Comparison of ENCODE assay signal across 8 cellular contexts in the genomic region with DNA sequence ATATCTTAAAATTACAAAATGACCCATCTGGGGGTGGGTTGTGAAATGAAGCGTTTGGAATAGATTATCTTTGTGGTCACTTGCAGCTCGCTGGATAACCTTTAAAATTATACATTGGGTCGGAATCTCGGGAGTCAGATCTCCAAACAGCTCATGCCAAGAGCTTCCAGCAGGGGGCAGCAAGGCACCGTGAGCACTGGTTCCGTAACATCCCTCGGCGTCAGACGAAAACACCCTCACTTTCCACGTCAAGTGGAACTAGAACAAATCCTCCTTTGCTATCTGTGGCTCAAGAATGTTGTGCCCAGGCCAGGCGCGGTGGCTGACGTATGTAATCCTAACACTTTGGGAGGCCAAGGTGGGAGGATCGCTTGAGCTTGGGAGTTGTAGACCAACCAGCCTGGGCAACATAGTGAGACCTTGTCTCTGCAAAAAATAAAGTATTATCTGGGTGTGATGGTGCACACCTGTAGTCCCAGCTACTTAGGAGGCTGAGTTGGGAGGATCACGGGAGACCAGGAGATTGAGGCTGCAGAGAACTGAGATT. TPM values are rescaled to one million over a fixed set of nuclear protein-coding genes. Genes with fewer than 3 reads are reported as not detected.
DNase-seq lines count a peak whose midpoint lies in the region; ATAC-seq and TF ChIP-seq lines count a peak whose summit lies in the region.

No MANE protein-coding gene starts in this region.

- no peak overlapping the region for H2AFZ ChIP-seq in Karpas-422 (ENCODE audit: low read length)

- peaks cover 11% of the 10 kb centered on the region for H3K27me3 Mint-ChIP-seq in activated T-cell treated with anti-CD3 and anti-CD28 coated beads, Interleukin-2, amount 50 U/mL, for 72 hours (ENCODE audit: low read depth)
- H3K27me3 Mint-ChIP-seq in neural crest cell (ENCODE audit: low read depth) = no peaks in the 10 kb centered on the region

- DNase-seq in GM06990 (ENCODE audit: extremely low read depth, insufficient read length) (peak; percentile 33), Karpas-422 (peak; percentile 88), RKO (ENCODE audit: low spot score) (peak; percentile 72), fibroblast of mammary gland (ENCODE audit: low read depth) (peak; percentile 90), neural crest cell (ENCODE audit: low read depth, low spot score) (peak; percentile 84)
- DNase-seq in activated T-cell treated with anti-CD3 and anti-CD28 coated beads, Interleukin-2, amount 50 U/mL, for 72 hours = peak; percentile 75 to 80
- DNase-seq in stimulated activated naive CD4-positive, alpha-beta T cell (lab: John Stamatoyannopoulos, UW) = peak; percentile 46 to 79 (median 67)

- no peaks in the 10 kb centered on the region for H4K20me1 ChIP-seq in Karpas-422 (ENCODE audit: insufficient read depth, low read depth, low read length)

- no peaks in the 10 kb centered on the region for H3K79me2 ChIP-seq in Karpas-422 (ENCODE audit: low read length)

- no peaks in the 10 kb centered on the region for H3K9me3 Mint-ChIP-seq in activated T-cell treated with anti-CD3 and anti-CD28 coated beads, Interleukin-2, amount 50 U/mL, for 72 hours
- no peaks in the 10 kb centered on the region for H3K9me3 Mint-ChIP-seq in neural crest cell

- no peaks in the 10 kb centered on the region for H3K36me3 ChIP-seq in GM06990 (ENCODE audit: control insufficient read depth, insufficient read depth, low read length)
- H3K36me3 ChIP-seq in Karpas-422 (ENCODE audit: insufficient read depth, low read length) = no peaks in the 10 kb centered on the region

- no peak overlapping the region for H3K27ac ChIP-seq in Karpas-422 (ENCODE audit: low read length)

- H3K9ac ChIP-seq in Karpas-422 (ENCODE audit: low read length) = no peak overlapping the region

- TF ChIP-seq CTCF in GM06990 (IDR thresholded peaks at IDR 0.05; ENCODE audit: insufficient read depth, low read length, poor library complexity, severe bottlenecking) = peak; percentile 90
- TF ChIP-seq CTCF in fibroblast of mammary gland (conservative IDR thresholded peaks at IDR 0.05; ENCODE audit: control insufficient read depth, insufficient read depth, low read depth, low read length) = peak; percentile 96
- TF ChIP-seq CTCF in neural crest cell (conservative IDR thresholded peaks at IDR 0.05) = peak; percentile 99

- peaks cover 3% of the 10 kb centered on the region for H3K4me1 ChIP-seq in Karpas-422 (ENCODE audit: low read length)

- no peaks in the 10 kb centered on the region for H3K9me2 ChIP-seq in Karpas-422 (replicated peaks; ENCODE audit: insufficient read depth, low read length)

- H3K4me3 ChIP-seq in GM06990 (replicated peaks; ENCODE audit: low read depth, low read length) (no peak overlapping the region), Karpas-422 (ENCODE audit: low read length) (no peak overlapping the region), fibroblast of mammary gland (ENCODE audit: control insufficient read depth, low read depth, low read length) (no peak overlapping the region)

- peak; percentile 66 to 73 for ATAC-seq in activated T-cell treated with anti-CD3 and anti-CD28 coated beads, Interleukin-2, amount 50 U/mL, for 72 hours (replicated peaks in 1 of 2)
- no peak for ATAC-seq in HG03378 (IDR thresholded peaks at IDR 0.05; ENCODE audit: unreplicated experiment)

- peak overlapping the region; percentile 61 to 66 for H3K4me3 Mint-ChIP-seq in activated T-cell treated with anti-CD3 and anti-CD28 coated beads, Interleukin-2, amount 50 U/mL, for 72 hours
- no peak overlapping the region for H3K4me3 Mint-ChIP-seq in neural crest cell

- H3K36me3 Mint-ChIP-seq in activated T-cell treated with anti-CD3 and anti-CD28 coated beads, Interleukin-2, amount 50 U/mL, for 72 hours (ENCODE audit: insufficient read depth in 2 of 2) = no peaks in the 10 kb centered on the region
- H3K36me3 Mint-ChIP-seq in neural crest cell (ENCODE audit: low read depth) = no peaks in the 10 kb centered on the region

- H3K4me2 ChIP-seq in Karpas-422 (ENCODE audit: low read depth, low read length, poor library complexity, severe bottlenecking) = peak overlapping the region; percentile 37

- no peaks in the 10 kb centered on the region for H3K9me3 ChIP-seq in Karpas-422 (ENCODE audit: low read length)

- peaks cover 16% of the 10 kb centered on the region for H3K4me1 Mint-ChIP-seq in activated T-cell treated with anti-CD3 and anti-CD28 coated beads, Interleukin-2, amount 50 U/mL, for 72 hours (ENCODE audit: low read depth)
- peaks cover 13% of the 10 kb centered on the region for H3K4me1 Mint-ChIP-seq in neural crest cell

- H3K27me3 ChIP-seq in GM06990 (replicated peaks; ENCODE audit: control insufficient read depth, insufficient read depth, low read length) (no peaks in the 10 kb centered on the region), Karpas-422 (ENCODE audit: low read length) (no peaks in the 10 kb centered on the region)

- H3K27ac Mint-ChIP-seq in activated T-cell treated with anti-CD3 and anti-CD28 coated beads, Interleukin-2, amount 50 U/mL, for 72 hours = no peak overlapping the region
- H3K27ac Mint-ChIP-seq in neural crest cell (ENCODE audit: unreplicated experiment) = no peak overlapping the region

RNA-seq across cellular contexts. Expression of gene UMPS, which starts 31.1 kb away (rescaled TPM):
- 17.4 and 30.2 TPM in 2 replicates for total RNA-seq in Karpas-422 (2014; rRNA removed; shearing (Covaris generic); ENCODE audit: low replicate concordance)
- total RNA-seq in activated T-cell treated with anti-CD3 and anti-CD28 coated beads, Interleukin-2, amount 50 U/mL, for 72 hours = 10 to 100 TPM; 36.8 to 38.9 TPM
- total RNA-seq in neural crest cell = 55.6 and 70.7 TPM in 2 replicates

Comparison
In these comparisons a context has a peak if more than half of its experiments do, and no peak if none do; other contexts are left out.
1. DNase-seq: peak in every context shown above with its lines; median percentile 90 in fibroblast of mammary gland; 88 in Karpas-422; 84 in neural crest cell; 78 in activated T-cell treated with anti-CD3 and anti-CD28 coated beads, Interleukin-2, amount 50 U/mL, for 72 hours; 72 in RKO; 67 in stimulated activated naive CD4-positive, alpha-beta T cell; 33 in GM06990.